17 cellular contexts compared by ENCODE assay signal in genomic region chr19:30695171-30695875, GRCh38.
DNase-seq lines count a peak whose midpoint lies in the region; ATAC-seq, FAIRE-seq and TF ChIP-seq lines count a peak whose summit lies in the region.
"Had no signal": no experiment of that assay in that cellular context is flagged by ENCODE, and none has a peak within 500 bp of the region (broad histone marks: within the 10 kb centered on the region; RNA-seq: fewer than 3 reads in every experiment).

No MANE protein-coding gene starts in this region.

- no peak overlapping the region for H3K27ac ChIP-seq in C4-2B
- H3K27ac ChIP-seq: foreskin keratinocyte had no signal

- peak; percentile 67 for TF ChIP-seq CTCF in C4-2B (conservative IDR thresholded peaks at IDR 0.05)

- peak; percentile 78 for DNase-seq in H7
- peak; percentile 29 for DNase-seq in RKO (ENCODE audit: low spot score)
- no peak for DNase-seq in left lobe of liver (ENCODE audit: low spot score)
- no peak for DNase-seq in HTR-8/SVneo (ENCODE audit: insufficient read length, low spot score)
- no peak for DNase-seq in GM12891 (ENCODE audit: insufficient read length, low spot score)
- no peak for DNase-seq in NCI-H1048 (lab: John Stamatoyannopoulos, UW)
- DNase-seq in GM03348 (ENCODE audit: low spot score): no peak
- DNase-seq: activated T-cell treated with anti-CD3 and anti-CD28 coated beads, Interleukin-2, amount 50 U/mL, for 1 hour; DND-41; effector memory CD8-positive, alpha-beta T cell; foreskin keratinocyte; midbrain; NCI-H2107; SHP77 treated with DMSO at 0.1 percent for 48 hours; small intestine; stimulated activated naive CD4-positive, alpha-beta T cell had no signal

- ATAC-seq in left lobe of liver: peak; percentile 18
- ATAC-seq: effector memory CD8-positive, alpha-beta T cell; foreskin keratinocyte had no signal

- no peak for TF ChIP-seq POLR2A in GM12891 (IDR thresholded peaks at IDR 0.05; ENCODE audit: low read depth, low read length)

- no peaks in the 10 kb centered on the region for H3K36me3 ChIP-seq in H7 (replicated peaks; ENCODE audit: control insufficient read depth, insufficient read depth, low read length)

- H3K4me3 ChIP-seq in H7 (ENCODE audit: insufficient read depth, low read depth, low read length): no peak overlapping the region

- FAIRE-seq in HTR-8/SVneo (lab: Jason Lieb, UNC) (no peak), GM12891 (lab: Jason Lieb, UNC) (no peak)
- FAIRE-seq: small intestine had no signal

- H3K27me3 ChIP-seq in H7 (ENCODE audit: control insufficient read depth, insufficient read depth, low read length): no peaks in the 10 kb centered on the region

TF ChIP-seq in GM12891, 5 proteins besides CTCF, POLR2A, EP300 and RAD21:
- TF ChIP-seq TAF1 (IDR thresholded peaks at IDR 0.05; ENCODE audit: low read depth, low read length) (no peak), POU2F2 (IDR thresholded peaks at IDR 0.05; ENCODE audit: low read depth, low read length) (no peak), POLR2AphosphoS5 (IDR thresholded peaks at IDR 0.05; ENCODE audit: low read depth, low read length) (no peak), SPI1 (IDR thresholded peaks at IDR 0.05; ENCODE audit: low read depth, low read length) (no peak), PAX5 (IDR thresholded peaks at IDR 0.05; ENCODE audit: insufficient read depth, low read length, severe bottlenecking) (no peak)
TF ChIP-seq in GM12891: peak in this region for 0.

Comparison
In these comparisons a context has a peak if more than half of its experiments do, and no peak if none do; other contexts are left out.
1. DNase-seq: peak in H7 (single experiment) and RKO (single experiment); none in left lobe of liver (single experiment), HTR-8/SVneo (single experiment), GM12891 (single experiment), NCI-H1048 (single experiment) and GM03348 (single experiment).